1 cellular context compared by ENCODE assay signal in the genomic region with DNA sequence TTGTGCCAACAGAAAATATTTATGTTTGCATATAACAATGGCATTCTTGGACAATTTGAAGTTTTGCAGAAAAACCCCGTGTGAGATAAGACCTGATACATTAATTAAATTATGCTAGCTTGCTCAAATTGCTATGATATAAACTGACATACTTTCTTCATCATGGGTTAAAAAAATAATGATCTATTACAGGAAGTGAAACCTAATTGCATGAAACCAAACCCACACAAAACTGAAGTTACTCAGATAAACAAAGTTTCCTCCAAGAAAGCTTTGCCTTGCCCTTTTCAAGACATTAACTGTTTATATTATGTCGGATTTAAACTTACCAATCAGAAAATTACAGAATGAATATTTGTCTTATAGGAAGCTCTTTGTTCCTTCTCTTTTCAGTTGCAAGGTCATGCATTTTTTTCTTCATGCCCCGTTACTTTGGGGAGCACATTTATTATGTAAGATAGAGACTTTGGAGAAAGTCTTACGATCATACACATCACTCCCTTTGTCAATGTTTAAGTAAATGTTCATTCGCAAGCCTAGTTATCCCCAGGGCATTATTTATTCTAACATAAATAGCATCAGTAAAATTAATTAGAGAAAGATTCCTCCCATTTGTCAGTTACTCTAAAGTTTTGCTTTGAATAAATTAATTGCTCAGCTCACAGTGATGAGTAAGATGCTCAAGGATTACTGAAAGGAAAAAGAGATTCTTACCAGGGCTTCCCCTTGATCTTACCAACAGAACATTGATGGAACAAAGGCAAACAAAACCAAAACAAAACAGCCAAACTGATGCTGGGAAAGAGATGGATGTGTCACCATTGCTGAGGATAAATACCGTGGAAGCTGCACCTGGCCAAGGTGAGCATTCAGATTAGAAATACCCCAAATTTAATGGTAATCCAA.
TF ChIP-seq lines count a peak whose summit lies in the region.

No MANE protein-coding gene starts in this region.

TF ChIP-seq in GM23338, 12 proteins besides CTCF, POLR2A, EP300 and RAD21 (continued from another document):
- TF ChIP-seq, protein P1, sequence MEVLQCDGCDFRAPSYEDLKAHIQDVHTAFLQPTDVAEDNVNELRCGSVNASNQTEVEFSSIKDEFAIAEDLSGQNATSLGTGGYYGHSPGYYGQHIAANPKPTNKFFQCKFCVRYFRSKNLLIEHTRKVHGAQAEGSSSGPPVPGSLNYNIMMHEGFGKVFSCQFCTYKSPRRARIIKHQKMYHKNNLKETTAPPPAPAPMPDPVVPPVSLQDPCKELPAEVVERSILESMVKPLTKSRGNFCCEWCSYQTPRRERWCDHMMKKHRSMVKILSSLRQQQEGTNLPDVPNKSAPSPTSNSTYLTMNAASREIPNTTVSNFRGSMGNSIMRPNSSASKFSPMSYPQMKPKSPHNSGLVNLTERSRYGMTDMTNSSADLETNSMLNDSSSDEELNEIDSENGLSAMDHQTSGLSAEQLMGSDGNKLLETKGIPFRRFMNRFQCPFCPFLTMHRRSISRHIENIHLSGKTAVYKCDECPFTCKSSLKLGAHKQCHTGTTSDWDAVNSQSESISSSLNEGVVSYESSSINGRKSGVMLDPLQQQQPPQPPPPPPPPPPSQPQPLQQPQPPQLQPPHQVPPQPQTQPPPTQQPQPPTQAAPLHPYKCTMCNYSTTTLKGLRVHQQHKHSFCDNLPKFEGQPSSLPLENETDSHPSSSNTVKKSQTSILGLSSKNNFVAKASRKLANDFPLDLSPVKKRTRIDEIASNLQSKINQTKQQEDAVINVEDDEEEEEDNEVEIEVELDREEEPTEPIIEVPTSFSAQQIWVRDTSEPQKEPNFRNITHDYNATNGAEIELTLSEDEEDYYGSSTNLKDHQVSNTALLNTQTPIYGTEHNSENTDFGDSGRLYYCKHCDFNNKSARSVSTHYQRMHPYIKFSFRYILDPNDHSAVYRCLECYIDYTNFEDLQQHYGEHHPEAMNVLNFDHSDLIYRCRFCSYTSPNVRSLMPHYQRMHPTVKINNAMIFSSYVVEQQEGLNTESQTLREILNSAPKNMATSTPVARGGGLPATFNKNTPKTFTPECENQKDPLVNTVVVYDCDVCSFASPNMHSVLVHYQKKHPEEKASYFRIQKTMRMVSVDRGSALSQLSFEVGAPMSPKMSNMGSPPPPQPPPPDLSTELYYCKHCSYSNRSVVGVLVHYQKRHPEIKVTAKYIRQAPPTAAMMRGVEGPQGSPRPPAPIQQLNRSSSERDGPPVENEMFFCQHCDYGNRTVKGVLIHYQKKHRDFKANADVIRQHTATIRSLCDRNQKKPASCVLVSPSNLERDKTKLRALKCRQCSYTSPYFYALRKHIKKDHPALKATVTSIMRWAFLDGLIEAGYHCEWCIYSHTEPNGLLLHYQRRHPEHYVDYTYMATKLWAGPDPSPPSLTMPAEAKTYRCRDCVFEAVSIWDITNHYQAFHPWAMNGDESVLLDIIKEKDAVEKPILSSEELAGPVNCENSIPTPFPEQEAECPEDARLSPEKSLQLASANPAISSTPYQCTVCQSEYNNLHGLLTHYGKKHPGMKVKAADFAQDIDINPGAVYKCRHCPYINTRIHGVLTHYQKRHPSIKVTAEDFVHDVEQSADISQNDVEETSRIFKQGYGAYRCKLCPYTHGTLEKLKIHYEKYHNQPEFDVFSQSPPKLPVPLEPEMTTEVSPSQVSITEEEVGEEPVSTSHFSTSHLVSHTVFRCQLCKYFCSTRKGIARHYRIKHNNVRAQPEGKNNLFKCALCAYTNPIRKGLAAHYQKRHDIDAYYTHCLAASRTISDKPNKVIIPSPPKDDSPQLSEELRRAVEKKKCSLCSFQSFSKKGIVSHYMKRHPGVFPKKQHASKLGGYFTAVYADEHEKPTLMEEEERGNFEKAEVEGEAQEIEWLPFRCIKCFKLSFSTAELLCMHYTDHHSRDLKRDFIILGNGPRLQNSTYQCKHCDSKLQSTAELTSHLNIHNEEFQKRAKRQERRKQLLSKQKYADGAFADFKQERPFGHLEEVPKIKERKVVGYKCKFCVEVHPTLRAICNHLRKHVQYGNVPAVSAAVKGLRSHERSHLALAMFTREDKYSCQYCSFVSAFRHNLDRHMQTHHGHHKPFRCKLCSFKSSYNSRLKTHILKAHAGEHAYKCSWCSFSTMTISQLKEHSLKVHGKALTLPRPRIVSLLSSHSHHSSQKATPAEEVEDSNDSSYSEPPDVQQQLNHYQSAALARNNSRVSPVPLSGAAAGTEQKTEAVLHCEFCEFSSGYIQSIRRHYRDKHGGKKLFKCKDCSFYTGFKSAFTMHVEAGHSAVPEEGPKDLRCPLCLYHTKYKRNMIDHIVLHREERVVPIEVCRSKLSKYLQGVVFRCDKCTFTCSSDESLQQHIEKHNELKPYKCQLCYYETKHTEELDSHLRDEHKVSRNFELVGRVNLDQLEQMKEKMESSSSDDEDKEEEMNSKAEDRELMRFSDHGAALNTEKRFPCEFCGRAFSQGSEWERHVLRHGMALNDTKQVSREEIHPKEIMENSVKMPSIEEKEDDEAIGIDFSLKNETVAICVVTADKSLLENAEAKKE (CRISPR knock-in tag; IDR thresholded peaks at IDR 0.05), result no peak
- TF ChIP-seq EZH2phosphoT487 (IDR thresholded peaks at IDR 0.05; ENCODE audit: unreplicated experiment) (no peak), STAT1 (IDR thresholded peaks at IDR 0.05; ENCODE audit: unreplicated experiment) (no peak), EZH2 (IDR thresholded peaks at IDR 0.05; ENCODE audit: low read depth, unreplicated experiment) (no peak), POLR2AphosphoS5 (IDR thresholded peaks at IDR 0.05; ENCODE audit: low read depth) (no peak), NANOG (IDR thresholded peaks at IDR 0.05; ENCODE audit: borderline replicate concordance) (no peak), CREB1 (CRISPR knock-in tag; IDR thresholded peaks at IDR 0.05; ENCODE audit: low read depth) (no peak), ZNF331 (CRISPR knock-in tag; IDR thresholded peaks at IDR 0.05; ENCODE audit: low read depth) (no peak)
- TF ChIP-seq, protein P2, sequence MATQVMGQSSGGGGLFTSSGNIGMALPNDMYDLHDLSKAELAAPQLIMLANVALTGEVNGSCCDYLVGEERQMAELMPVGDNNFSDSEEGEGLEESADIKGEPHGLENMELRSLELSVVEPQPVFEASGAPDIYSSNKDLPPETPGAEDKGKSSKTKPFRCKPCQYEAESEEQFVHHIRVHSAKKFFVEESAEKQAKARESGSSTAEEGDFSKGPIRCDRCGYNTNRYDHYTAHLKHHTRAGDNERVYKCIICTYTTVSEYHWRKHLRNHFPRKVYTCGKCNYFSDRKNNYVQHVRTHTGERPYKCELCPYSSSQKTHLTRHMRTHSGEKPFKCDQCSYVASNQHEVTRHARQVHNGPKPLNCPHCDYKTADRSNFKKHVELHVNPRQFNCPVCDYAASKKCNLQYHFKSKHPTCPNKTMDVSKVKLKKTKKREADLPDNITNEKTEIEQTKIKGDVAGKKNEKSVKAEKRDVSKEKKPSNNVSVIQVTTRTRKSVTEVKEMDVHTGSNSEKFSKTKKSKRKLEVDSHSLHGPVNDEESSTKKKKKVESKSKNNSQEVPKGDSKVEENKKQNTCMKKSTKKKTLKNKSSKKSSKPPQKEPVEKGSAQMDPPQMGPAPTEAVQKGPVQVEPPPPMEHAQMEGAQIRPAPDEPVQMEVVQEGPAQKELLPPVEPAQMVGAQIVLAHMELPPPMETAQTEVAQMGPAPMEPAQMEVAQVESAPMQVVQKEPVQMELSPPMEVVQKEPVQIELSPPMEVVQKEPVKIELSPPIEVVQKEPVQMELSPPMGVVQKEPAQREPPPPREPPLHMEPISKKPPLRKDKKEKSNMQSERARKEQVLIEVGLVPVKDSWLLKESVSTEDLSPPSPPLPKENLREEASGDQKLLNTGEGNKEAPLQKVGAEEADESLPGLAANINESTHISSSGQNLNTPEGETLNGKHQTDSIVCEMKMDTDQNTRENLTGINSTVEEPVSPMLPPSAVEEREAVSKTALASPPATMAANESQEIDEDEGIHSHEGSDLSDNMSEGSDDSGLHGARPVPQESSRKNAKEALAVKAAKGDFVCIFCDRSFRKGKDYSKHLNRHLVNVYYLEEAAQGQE (IDR thresholded peaks at IDR 0.05; ENCODE audit: unreplicated experiment), result no peak
